ENCODE assay signal across 8 cellular contexts in the genomic region with DNA sequence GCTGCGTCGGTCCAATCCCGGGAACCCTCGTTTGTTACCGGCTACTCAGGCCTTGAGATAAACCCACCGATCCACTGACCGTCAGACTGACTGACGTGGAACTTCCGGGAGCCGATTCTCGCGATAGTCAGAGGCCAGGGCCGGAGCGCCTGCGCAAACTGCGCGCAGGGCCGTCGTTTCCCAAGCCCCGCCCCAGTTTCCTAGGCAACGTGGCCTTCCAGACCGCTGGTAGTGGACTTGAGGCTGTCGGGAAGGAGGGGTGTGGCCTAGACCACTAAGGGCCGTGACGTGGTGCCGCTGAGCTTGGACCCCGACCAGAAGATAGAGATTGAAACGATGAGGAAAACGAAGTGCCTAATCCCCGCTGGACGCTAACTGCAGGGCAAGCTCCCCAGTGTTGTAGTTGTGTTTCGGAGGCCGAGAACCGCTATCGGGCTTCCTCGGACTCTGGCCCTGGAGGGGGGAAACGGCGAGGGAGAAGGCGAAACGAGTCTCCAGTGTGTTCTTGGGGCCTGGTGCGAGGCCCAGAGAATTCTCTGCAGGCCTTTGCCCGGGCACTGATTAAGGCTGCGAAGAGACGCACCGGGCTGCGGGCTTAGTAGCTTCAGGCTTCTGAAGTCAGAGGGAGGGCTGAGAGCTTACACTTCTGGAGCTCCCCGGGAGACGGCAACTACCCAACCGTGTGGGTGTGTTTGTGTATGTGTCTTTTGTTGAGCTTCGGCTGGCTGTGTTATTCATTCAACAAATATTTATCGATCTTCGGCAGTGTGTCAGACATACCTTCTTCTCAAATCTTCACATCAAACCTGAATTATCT. TPM values are rescaled to one million over a fixed set of nuclear protein-coding genes. Genes with fewer than 3 reads are reported as not detected.
A peak's percentile ranks its signal among the peaks of the same experiment; 100 is the strongest.
DNase-seq lines count a peak whose midpoint lies in the region; ATAC-seq, FAIRE-seq and TF ChIP-seq lines count a peak whose summit lies in the region.

A gene (minus strand): TSS at position 96 of the 817 bp plus-strand sequence. CDS start 97 bp downstream, outside the sequence.

- peak within 1 kb of the TSS; percentile 47 for H3K27ac ChIP-seq in OCI-LY3 (ENCODE audit: low read length)
- H3K27ac ChIP-seq in mesodermal cell (ENCODE audit: low read depth, low read length, severe bottlenecking), result peak within 1 kb of the TSS; percentile 99

- peak; percentile 96 for FAIRE-seq in endometrium (lab: Jason Lieb, UNC)

- H3K79me2 ChIP-seq in OCI-LY3 (ENCODE audit: low read length), result peaks cover 66% of the 10 kb centered on the region

- WGBS in mesodermal cell (ENCODE audit: insufficient coverage in 2 of 2), 2 experiments, result 0% methylated on average over 36 to 44 of the region's 52 CpGs

- H3K36me3 ChIP-seq in OCI-LY3 (replicated peaks; ENCODE audit: low read depth, low read length) (no peaks in the 10 kb centered on the region), mesodermal cell (ENCODE audit: control insufficient read depth, insufficient read depth, low read length) (peaks cover 8% of the 10 kb centered on the region)

- H3K4me3 ChIP-seq in OCI-LY3 (ENCODE audit: low read length) (peak within 1 kb of the TSS; percentile 93), mesodermal cell (ENCODE audit: extremely low read depth, insufficient read depth, low read length, poor library complexity, severe bottlenecking) (peak within 1 kb of the TSS; percentile 91)

- peak within 1 kb of the TSS; percentile 78 for H2AFZ ChIP-seq in OCI-LY3 (ENCODE audit: low read depth, low read length)

- H3K4me2 ChIP-seq in OCI-LY3 (ENCODE audit: low read length), result peak within 1 kb of the TSS; percentile 73

- no peaks in the 10 kb centered on the region for H3K27me3 ChIP-seq in OCI-LY3 (ENCODE audit: low read depth, low read length)

- no peak for TF ChIP-seq CTCF in OCI-LY3 (IDR thresholded peaks at IDR 0.05; ENCODE audit: low read depth, low read length)

- ATAC-seq in GM21515 (IDR thresholded peaks at IDR 0.05; ENCODE audit: unreplicated experiment), result peak; percentile 98

- DNase-seq in D341Med (ENCODE audit: low spot score) (peak; percentile 98), HuH-7 (ENCODE audit: low spot score) (peak; percentile 70)
- DNase-seq in activated CD8-positive, alpha-beta memory T cell treated with anti-CD3 and anti-CD28 coated beads, Interleukin-2, amount 50 U/mL, for 48 hours, result peak; percentile 99
- peak; percentile 92 to 93 for DNase-seq in stimulated activated CD8-positive, alpha-beta memory T cell treated with anti-CD3 and anti-CD28 coated beads, Interleukin-15, amount 100 ng/mL, for 4 hours (ENCODE audit: low read depth in 2 of 2)

- H3K4me1 ChIP-seq in OCI-LY3 (ENCODE audit: low read length) (peaks cover 12% of the 10 kb centered on the region; the same call in 1 of the 2 replicates), mesodermal cell (ENCODE audit: control insufficient read depth, insufficient read depth, low read length, poor library complexity, severe bottlenecking) (peaks cover 3% of the 10 kb centered on the region)

- H3K9me3 ChIP-seq in OCI-LY3 (ENCODE audit: insufficient read depth, low read length) (no peaks in the 10 kb centered on the region), mesodermal cell (ENCODE audit: control insufficient read depth, low read length) (no peaks in the 10 kb centered on the region)

- peak within 1 kb of the TSS; percentile 89 for H3K9ac ChIP-seq in OCI-LY3 (ENCODE audit: low read length)

- peaks cover 18% of the 10 kb centered on the region for H4K20me1 ChIP-seq in OCI-LY3 (ENCODE audit: insufficient read depth, low read length)

RNA-seq across cellular contexts. Expression of the gene that starts here (rescaled TPM):
- 231 TPM for polyA plus RNA-seq in mesodermal cell (2013, experiment 1 of 2)
- 218 TPM for polyA plus RNA-seq in mesodermal cell (2013, experiment 2 of 2)

Comparison
In these comparisons a context has a peak if more than half of its experiments do, and no peak if none do; other contexts are left out.
1. Peak in every context shown above with its lines: DNase-seq, ATAC-seq, H3K4me3 ChIP-seq and H3K27ac ChIP-seq.